In genomic region chr12:53230971-53231858, GRCh38 we compare ENCODE assay signal across 6 cellular contexts. TPM values are rescaled to one million over a fixed set of nuclear protein-coding genes. Genes with fewer than 3 reads are reported as not detected.
DNase-seq lines count a peak whose midpoint lies in the region; ATAC-seq and TF ChIP-seq lines count a peak whose summit lies in the region.

No MANE protein-coding gene starts in this region.

- DNase-seq in RWPE1 (ENCODE audit: low spot score): no peak
- peak; percentile 24 for DNase-seq in fibroblast of peridontal ligament (ENCODE audit: extremely low read depth)
- DNase-seq in stomach: no peak
- no peak for DNase-seq in HT-29 (ENCODE audit: low spot score)
- no peak for DNase-seq in NCI-H82 treated with DMSO at 0.1 percent for 48 hours (lab: John Stamatoyannopoulos, UW; ENCODE audit: unreplicated experiment)

- peaks cover 28 to 68% (median 51%) of the 10 kb centered on the region in 4 donors for H3K4me1 ChIP-seq in stomach

- H3K27ac ChIP-seq in RWPE1 (peak overlapping the region; percentile 98), stomach (peak overlapping the region; percentile 78 to 90 (median 89))

- H3K4me3 ChIP-seq in stomach: peak overlapping the region; percentile 57 to 73 (median 66)

- H3K9me3 ChIP-seq in stomach: no peaks in the 10 kb centered on the region

- ATAC-seq in esophagus mucosa: no peak

- WGBS in stomach, 5 donors: 20 to 38% (median 25%) methylated on average over 19 of the region's 19 CpGs

- no peak for TF ChIP-seq EP300 in stomach (IDR thresholded peaks at IDR 0.05)

- H3K27me3 ChIP-seq in stomach: peaks cover 0 to 12% (median 0%) of the 10 kb centered on the region in 3 donors

- TF ChIP-seq CTCF in RWPE1 (conservative IDR thresholded peaks at IDR 0.05; ENCODE audit: low read depth) (no peak), stomach (IDR thresholded peaks at IDR 0.05) (no peak)

- TF ChIP-seq POLR2A in stomach (IDR thresholded peaks at IDR 0.05): no peak

- POLR2A ChIA-PET in RWPE1 (lab: Yijun Ruan, JAX; ENCODE audit: low non-redundant PET): interaction anchor here (0.6 kb wide), 2 partner anchors 12 to 357 kb away, joined by 3 to 5 read pairs; no protein-coding TSS in a partner anchor

- intact Hi-C loops in stomach (cut with DNase I; ENCODE audit: low total_unique reads): no loop called here

- H3K36me3 ChIP-seq in stomach: peaks cover 6 to 22% (median 16%) of the 10 kb centered on the region in 4 donors

- CTCF ChIA-PET in RWPE1 (lab: Yijun Ruan, JAX): interaction anchor here (0.6 kb wide), 1 partner anchor 47 kb away, joined by 4 read pairs; no protein-coding TSS in a partner anchor

RNA-seq across cellular contexts. Expression of gene RARG, which starts 0.8 kb away (rescaled TPM):
- total RNA-seq in stomach: 10 to 100 TPM in 2 of 5 donors, 1 to 10 TPM in 3; 2.0 to 26.5 (median 9.5) TPM
- polyA plus RNA-seq in stomach: 10 to 100 TPM in 1 of 3 donors, 1 to 10 TPM in 2; 4.9 to 37.7 (median 9.6) TPM
- 168 TPM for total RNA-seq in esophagus mucosa
- 89.7 and 92.5 TPM in 2 replicates for total RNA-seq in HT-29 (2014; rRNA removed; shearing (Covaris generic))

RNA-seq across cellular contexts. Expression of gene ITGB7, which starts 24.2 kb away (rescaled TPM):
- 10 to 100 TPM in 1 of 5 donors, 1 to 10 TPM in 2, not detected in 2; 4.6 to 29.5 (median 5.7) TPM for total RNA-seq in stomach
- 1 to 10 TPM in 2 of 3 donors, under 1 TPM in 1; 0.56 to 3.8 (median 1.7) TPM for polyA plus RNA-seq in stomach
- 7.0 TPM for total RNA-seq in esophagus mucosa
- 8.1 and 11.4 TPM in 2 replicates for total RNA-seq in HT-29 (2014; rRNA removed; shearing (Covaris generic))

RNA-seq across cellular contexts. Expression of gene ESPL1, which starts 36.9 kb away (rescaled TPM):
- total RNA-seq in stomach: 10 to 100 TPM in 1 of 5 donors, 1 to 10 TPM in 4; 3.3 to 43.2 (median 6.6) TPM
- 10 to 100 TPM in 1 of 3 donors, under 1 TPM in 2; 0.15 to 13.1 (median 0.75) TPM for polyA plus RNA-seq in stomach
- 33.8 TPM for total RNA-seq in esophagus mucosa
- 28.0 and 31.0 TPM in 2 replicates for total RNA-seq in HT-29 (2014; rRNA removed; shearing (Covaris generic))

RNA-seq across cellular contexts. Expression of gene CSAD, which starts 50.5 kb away (rescaled TPM):
- total RNA-seq in stomach (100 to 1,000 TPM in 2 of 5 donors, 10 to 100 TPM in 3; 30.3 to 334 (median 38.9) TPM), esophagus mucosa (17.1 TPM)
- 10 to 100 TPM in 1 of 3 donors, 1 to 10 TPM in 2; 4.6 to 52.6 (median 5.7) TPM for polyA plus RNA-seq in stomach
- 14.7 and 16.3 TPM in 2 replicates for total RNA-seq in HT-29 (2014; rRNA removed; shearing (Covaris generic))

RNA-seq across cellular contexts. Expression of gene ZNF740, which starts 50.7 kb away (rescaled TPM):
- total RNA-seq in stomach: 10 to 100 TPM in 3 of 5 donors, 1 to 10 TPM in 2; 4.1 to 37.5 (median 10.3) TPM
- 1 to 10 TPM; 4.0 to 4.9 (median 4.1) TPM for polyA plus RNA-seq in stomach
- 19.6 TPM for total RNA-seq in esophagus mucosa
- total RNA-seq in HT-29 (2014; rRNA removed; shearing (Covaris generic)): 8.1 and 8.8 TPM in 2 replicates
